In genomic region chr6:13754644-13755043, GRCh38 we compare ENCODE assay signal across 26 cellular contexts.
"Had no signal": no experiment of that assay in that cellular context is flagged by ENCODE, and none has a peak within 500 bp of the region (broad histone marks: within the 10 kb centered on the region; RNA-seq: fewer than 3 reads in every experiment).

No MANE protein-coding gene starts in this region.

- H3K4me3 ChIP-seq: hepatocyte, left ventricle myocardium inferior, lung, pancreas, prostate gland, skin epidermis, testis, thyroid gland, transverse colon, upper lobe of left lung, vagina had no signal

- H3K36me3 ChIP-seq: left ventricle myocardium inferior, pancreas, prostate gland, thyroid gland, transverse colon, upper lobe of left lung, vagina had no signal

- H3K27me3 Mint-ChIP-seq: naive thymus-derived CD4-positive, alpha-beta T cell; natural killer cell treated with Interleukin-12 subunit alpha and Interleukin-12 subunit beta and Interleukin-15 and Interleukin-18, amount 100 ng/mL, for 72 hours; stimulated activated naive B cell treated with anti-CD40 and anti-IgM and Interleukin-4, amounts not matched to agents 10 μg/mL and 1 μg/mL and 100 μg/mL, for 72 hours had no signal

- H3K4me1 ChIP-seq: pancreas, prostate gland, testis, thyroid gland, transverse colon, upper lobe of left lung had no signal

- ATAC-seq: naive thymus-derived CD4-positive, alpha-beta T cell; natural killer cell treated with Interleukin-12 subunit alpha and Interleukin-12 subunit beta and Interleukin-15 and Interleukin-18, amount 100 ng/mL, for 72 hours; pancreas; right cardiac atrium; sciatic nerve; stimulated activated naive B cell treated with anti-CD40 and anti-IgM and Interleukin-4, amounts not matched to agents 10 μg/mL and 1 μg/mL and 100 μg/mL, for 72 hours; stimulated activated naive CD8-positive, alpha-beta T cell treated with anti-CD3 and anti-CD28 coated beads, Interleukin-15, Interleukin-2, amounts not matched to agents 100 U/mL and 50 U/mL, for 24 hours had no signal

- H3K36me3 Mint-ChIP-seq: mesothelial cell of epicardium; naive thymus-derived CD4-positive, alpha-beta T cell; natural killer cell treated with Interleukin-12 subunit alpha and Interleukin-12 subunit beta and Interleukin-15 and Interleukin-18, amount 100 ng/mL, for 72 hours; stimulated activated naive B cell treated with anti-CD40 and anti-IgM and Interleukin-4, amounts not matched to agents 10 μg/mL and 1 μg/mL and 100 μg/mL, for 72 hours had no signal

- FAIRE-seq: pancreas had no signal

- H3K79me2 ChIP-seq: hepatocyte had no signal

- H2AFZ ChIP-seq: hepatocyte had no signal

- H3K4me2 ChIP-seq: hepatocyte had no signal

- DNase-seq: islet precursor cell; left ventricle myocardium inferior; mesendoderm; naive thymus-derived CD4-positive, alpha-beta T cell; pancreas; posterior cingulate gyrus; retina; right cardiac atrium; stimulated activated CD4-positive, alpha-beta T cell treated with anti-CD3 and anti-CD28 coated beads, Interleukin-12 subunit alpha, Interleukin-12 subunit beta, amount 100 ng/mL, for 4 hours; stimulated activated CD4-positive, alpha-beta T cell treated with anti-CD3 and anti-CD28 coated beads, Interleukin-15, amount 100 ng/mL, for 24 hours; stimulated activated CD4-positive, alpha-beta T cell treated with anti-CD3 and anti-CD28 coated beads, Interleukin-2, amount 100 ng/mL, for 24 hours; stimulated activated CD4-positive, alpha-beta T cell treated with anti-CD3 and anti-CD28 coated beads, Interleukin-4, amount 100 ng/mL, for 1 hour; stimulated activated naive B cell treated with anti-CD40 and anti-IgM and Interleukin-4, amounts not matched to agents 10 μg/mL and 1 μg/mL and 100 μg/mL, for 72 hours; stimulated activated naive CD8-positive, alpha-beta T cell treated with anti-CD3 and anti-CD28 coated beads, Interleukin-15, Interleukin-2, amounts not matched to agents 100 U/mL and 50 U/mL, for 24 hours; testis; thyroid gland; transverse colon; upper lobe of left lung had no signal

- H3K27me3 ChIP-seq: hepatocyte, pancreas, testis, thyroid gland, transverse colon, upper lobe of left lung, vagina had no signal

- H3K9me3 Mint-ChIP-seq: mesothelial cell of epicardium; natural killer cell treated with Interleukin-12 subunit alpha and Interleukin-12 subunit beta and Interleukin-15 and Interleukin-18, amount 100 ng/mL, for 72 hours; stimulated activated naive B cell treated with anti-CD40 and anti-IgM and Interleukin-4, amounts not matched to agents 10 μg/mL and 1 μg/mL and 100 μg/mL, for 72 hours had no signal

- H3K27ac Mint-ChIP-seq: mesothelial cell of epicardium; naive thymus-derived CD4-positive, alpha-beta T cell; natural killer cell treated with Interleukin-12 subunit alpha and Interleukin-12 subunit beta and Interleukin-15 and Interleukin-18, amount 100 ng/mL, for 72 hours; stimulated activated naive B cell treated with anti-CD40 and anti-IgM and Interleukin-4, amounts not matched to agents 10 μg/mL and 1 μg/mL and 100 μg/mL, for 72 hours had no signal

- H3K27ac ChIP-seq: hepatocyte, left ventricle myocardium inferior, pancreas, prostate gland, skin epidermis, testis, thyroid gland, transverse colon, upper lobe of left lung, vagina had no signal

- H3K4me3 Mint-ChIP-seq: mesothelial cell of epicardium; naive thymus-derived CD4-positive, alpha-beta T cell; natural killer cell treated with Interleukin-12 subunit alpha and Interleukin-12 subunit beta and Interleukin-15 and Interleukin-18, amount 100 ng/mL, for 72 hours; stimulated activated naive B cell treated with anti-CD40 and anti-IgM and Interleukin-4, amounts not matched to agents 10 μg/mL and 1 μg/mL and 100 μg/mL, for 72 hours had no signal

- H3K9me3 ChIP-seq: left ventricle myocardium inferior, pancreas, prostate gland, testis, thyroid gland, transverse colon, upper lobe of left lung, vagina had no signal

- H3K4me1 Mint-ChIP-seq: mesothelial cell of epicardium had no signal
